In the genomic region with DNA sequence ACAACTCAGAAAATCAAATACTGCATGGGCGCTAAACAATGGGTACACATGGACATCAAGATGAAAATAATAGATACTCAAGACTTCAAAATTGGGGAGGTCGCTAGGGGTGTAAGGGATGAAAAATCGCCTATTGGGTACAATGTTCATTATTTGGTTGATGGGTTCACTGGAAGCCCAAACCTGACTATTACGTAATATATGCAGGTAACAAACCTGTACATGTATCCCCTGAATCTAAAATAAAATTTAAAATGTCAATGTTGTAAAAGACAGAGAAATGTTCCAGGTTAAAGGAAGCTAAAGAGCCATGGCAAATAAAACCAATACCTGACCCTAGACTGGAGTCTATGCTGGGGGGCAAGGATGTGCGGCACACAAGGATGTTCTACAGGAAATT, we compare ENCODE assay signal across 39 cellular contexts.
"Had no signal": no experiment of that assay in that cellular context is flagged by ENCODE, and none has a peak within 500 bp of the region (broad histone marks: within the 10 kb centered on the region; RNA-seq: fewer than 3 reads in every experiment).

No MANE protein-coding gene starts in this region.

- H3K4me3 ChIP-seq: adrenal gland, ascending aorta, body of pancreas, breast epithelium, cardiac muscle cell had no signal

- H3K27ac Mint-ChIP-seq: activated naive CD4-positive, alpha-beta T cell treated with anti-CD3 and anti-CD28 coated beads for 36 hours; activated naive CD4-positive, alpha-beta T cell treated with anti-CD3 and anti-CD28 coated beads, Interleukin-2, amount 10 ng/mL, durations not matched to agents 7 days and 5 days; activated naive CD4-positive, alpha-beta T cell treated with anti-CD3 and anti-CD28 coated beads, Interleukin-2, amount 50 U/mL, for 24 hours; activated naive CD4-positive, alpha-beta T cell treated with anti-CD3 and anti-CD28 coated beads, Interleukin-2, amount 50 U/mL, for 72 hours; activated naive CD8-positive, alpha-beta T cell; activated naive CD8-positive, alpha-beta T cell treated with anti-CD3 and anti-CD28 coated beads for 36 hours; activated naive CD8-positive, alpha-beta T cell treated with anti-CD3 and anti-CD28 coated beads, Interleukin-2, amount 10 ng/mL, durations not matched to agents 7 days and 5 days; activated naive CD8-positive, alpha-beta T cell treated with anti-CD3 and anti-CD28 coated beads, Interleukin-2, amount 50 U/mL, for 24 hours; activated T-cell treated with anti-CD3 and anti-CD28 coated beads, Interleukin-2, amount 50 U/mL, for 24 hours; activated T-cell treated with anti-CD3 and anti-CD28 coated beads, Interleukin-2, amount 50 U/mL, for 72 hours; activated T-helper 1 cell treated with anti-CD3 and anti-CD28 coated beads, Interleukin-12 subunit alpha, Interleukin-12 subunit beta, Interleukin-2, Interleukin-4 antibody, amounts not matched to agents 30 ng/mL and 10 ng/mL and 1 ng/mL, durations not matched to agents 14 hours and 24 hours and 36 hours; activated T-helper 17 cell treated with anti-CD3 and anti-CD28 coated beads, Interleukin-2, amount 50 U/mL, for 72 hours; activated T-helper 2 cell treated with anti-CD3 and anti-CD28 coated beads, Interferon-gamma antibody, Interleukin-2, Interleukin-4, amounts not matched to agents 10 μg/mL and 5 μg/mL and 100 μg/mL, durations not matched to agents 14 hours and 24 hours and 36 hours; brain had no signal

- H3K9me3 ChIP-seq: adrenal gland, ascending aorta, body of pancreas, breast epithelium had no signal

- H3K4me1 ChIP-seq: ascending aorta, body of pancreas, breast epithelium had no signal

- H3K4me1 Mint-ChIP-seq: activated naive CD4-positive, alpha-beta T cell treated with anti-CD3 and anti-CD28 coated beads, Interleukin-2, amount 10 ng/mL, durations not matched to agents 7 days and 5 days; activated naive CD4-positive, alpha-beta T cell treated with anti-CD3 and anti-CD28 coated beads, Interleukin-2, amount 50 U/mL, for 24 hours; activated naive CD8-positive, alpha-beta T cell treated with anti-CD3 and anti-CD28 coated beads for 36 hours; activated naive CD8-positive, alpha-beta T cell treated with anti-CD3 and anti-CD28 coated beads, Interleukin-2, amount 10 ng/mL, durations not matched to agents 7 days and 5 days; activated naive CD8-positive, alpha-beta T cell treated with anti-CD3 and anti-CD28 coated beads, Interleukin-2, amount 50 U/mL, for 24 hours; activated T-helper 17 cell treated with anti-CD3 and anti-CD28 coated beads, Interleukin-2, amount 50 U/mL, for 72 hours; brain; central memory CD8-positive, alpha-beta T cell had no signal

- H3K9me3 Mint-ChIP-seq: activated naive CD4-positive, alpha-beta T cell treated with anti-CD3 and anti-CD28 coated beads, Interleukin-2, amount 50 U/mL, for 24 hours; activated naive CD8-positive, alpha-beta T cell treated with anti-CD3 and anti-CD28 coated beads, Interleukin-2, amount 10 ng/mL, durations not matched to agents 7 days and 5 days; activated naive CD8-positive, alpha-beta T cell treated with anti-CD3 and anti-CD28 coated beads, Interleukin-2, amount 50 U/mL, for 24 hours; activated T-cell treated with anti-CD3 and anti-CD28 coated beads, Interleukin-2, amount 50 U/mL, for 4 hours; activated T-helper 1 cell treated with anti-CD3 and anti-CD28 coated beads, Interleukin-12 subunit alpha, Interleukin-12 subunit beta, Interleukin-2, Interleukin-4 antibody, amounts not matched to agents 30 ng/mL and 10 ng/mL and 1 ng/mL, durations not matched to agents 14 hours and 24 hours and 36 hours; activated T-helper 17 cell treated with anti-CD3 and anti-CD28 coated beads, Interleukin-2, amount 50 U/mL, for 72 hours; activated T-helper 2 cell treated with anti-CD3 and anti-CD28 coated beads, Interferon-gamma antibody, Interleukin-2, Interleukin-4, amounts not matched to agents 10 μg/mL and 5 μg/mL and 100 μg/mL, durations not matched to agents 14 hours and 24 hours and 36 hours; central memory CD8-positive, alpha-beta T cell had no signal

- ATAC-seq: activated naive CD4-positive, alpha-beta T cell treated with anti-CD3 and anti-CD28 coated beads, Interleukin-2, amount 50 U/mL, for 72 hours; activated naive CD8-positive, alpha-beta T cell treated with anti-CD3 and anti-CD28 coated beads, Interleukin-2, amount 50 U/mL, for 24 hours; activated T-cell treated with anti-CD3 and anti-CD28 coated beads, Interleukin-2, amount 50 U/mL, for 4 hours; activated T-cell treated with anti-CD3 and anti-CD28 coated beads, Interleukin-2, amount 50 U/mL, for 72 hours; activated T-helper 17 cell treated with anti-CD3 and anti-CD28 coated beads, Interleukin-2, amount 50 U/mL, for 72 hours; body of pancreas had no signal

- H3K4me3 Mint-ChIP-seq: activated naive CD4-positive, alpha-beta T cell treated with anti-CD3 and anti-CD28 coated beads for 36 hours; activated naive CD4-positive, alpha-beta T cell treated with anti-CD3 and anti-CD28 coated beads, Interleukin-2, amount 10 ng/mL, durations not matched to agents 7 days and 5 days; activated naive CD4-positive, alpha-beta T cell treated with anti-CD3 and anti-CD28 coated beads, Interleukin-2, amount 50 U/mL, for 24 hours; activated naive CD8-positive, alpha-beta T cell; activated naive CD8-positive, alpha-beta T cell treated with anti-CD3 and anti-CD28 coated beads for 36 hours; activated naive CD8-positive, alpha-beta T cell treated with anti-CD3 and anti-CD28 coated beads, Interleukin-2, amount 10 ng/mL, durations not matched to agents 7 days and 5 days; activated naive CD8-positive, alpha-beta T cell treated with anti-CD3 and anti-CD28 coated beads, Interleukin-2, amount 50 U/mL, for 24 hours; activated T-cell treated with anti-CD3 and anti-CD28 coated beads, Interleukin-2, amount 50 U/mL, for 24 hours; activated T-cell treated with anti-CD3 and anti-CD28 coated beads, Interleukin-2, amount 50 U/mL, for 4 hours; activated T-cell treated with anti-CD3 and anti-CD28 coated beads, Interleukin-2, amount 50 U/mL, for 72 hours; activated T-helper 1 cell treated with anti-CD3 and anti-CD28 coated beads, Interleukin-12 subunit alpha, Interleukin-12 subunit beta, Interleukin-2, Interleukin-4 antibody, amounts not matched to agents 30 ng/mL and 10 ng/mL and 1 ng/mL, durations not matched to agents 14 hours and 24 hours and 36 hours; activated T-helper 17 cell treated with anti-CD3 and anti-CD28 coated beads, Interleukin-2, amount 50 U/mL, for 72 hours; brain; central memory CD8-positive, alpha-beta T cell had no signal

- DNase-seq: activated effector memory CD4-positive, alpha-beta T cell treated with anti-CD3 and anti-CD28 coated beads, Interleukin-2, amount 50 U/mL, for 16 hours; activated effector memory CD4-positive, alpha-beta T cell treated with Interleukin-2 at 50 U/mL for 16 hours; activated gamma-delta T cell; activated gamma-delta T cell treated with Interleukin-2 at 50 U/mL for 16 hours; activated naive CD4-positive, alpha-beta T cell; activated naive CD4-positive, alpha-beta T cell treated with anti-CD3 and anti-CD28 coated beads for 36 hours; activated naive CD4-positive, alpha-beta T cell treated with anti-CD3 and anti-CD28 coated beads, Interleukin-2, amount 10 ng/mL, durations not matched to agents 7 days and 5 days; activated naive CD4-positive, alpha-beta T cell treated with anti-CD3 and anti-CD28 coated beads, Interleukin-2, amount 50 U/mL, for 16 hours; activated naive CD4-positive, alpha-beta T cell treated with Interleukin-2 at 50 U/mL for 16 hours; activated naive CD8-positive, alpha-beta T cell treated with anti-CD3 and anti-CD28 coated beads for 36 hours; activated naive CD8-positive, alpha-beta T cell treated with anti-CD3 and anti-CD28 coated beads, Interleukin-2, amount 10 ng/mL, durations not matched to agents 7 days and 5 days; activated naive CD8-positive, alpha-beta T cell treated with anti-CD3 and anti-CD28 coated beads, Interleukin-2, amount 50 U/mL, for 24 hours; activated T-cell treated with anti-CD3 and anti-CD28 coated beads, Interleukin-2, amount 50 U/mL, for 24 hours; activated T-cell treated with anti-CD3 and anti-CD28 coated beads, Interleukin-2, amount 50 U/mL, for 4 hours; activated T-cell treated with anti-CD3 and anti-CD28 coated beads, Interleukin-2, amount 50 U/mL, for 48 hours; activated T-cell treated with anti-CD3 and anti-CD28 coated beads, Interleukin-2, amount 50 U/mL, for 72 hours; adrenal gland; amniotic stem cell; amygdala; anterior cingulate cortex; aorta; body of pancreas; brain microvascular endothelial cell; caudate nucleus; central memory CD4-positive, alpha-beta T cell; cerebellar nuclear complex had no signal

- H3K36me3 Mint-ChIP-seq: activated naive CD4-positive, alpha-beta T cell treated with anti-CD3 and anti-CD28 coated beads, Interleukin-2, amount 10 ng/mL, durations not matched to agents 7 days and 5 days; activated naive CD4-positive, alpha-beta T cell treated with anti-CD3 and anti-CD28 coated beads, Interleukin-2, amount 50 U/mL, for 24 hours; activated naive CD4-positive, alpha-beta T cell treated with anti-CD3 and anti-CD28 coated beads, Interleukin-2, amount 50 U/mL, for 72 hours; activated naive CD8-positive, alpha-beta T cell; activated naive CD8-positive, alpha-beta T cell treated with anti-CD3 and anti-CD28 coated beads for 36 hours; activated naive CD8-positive, alpha-beta T cell treated with anti-CD3 and anti-CD28 coated beads, Interleukin-2, amount 10 ng/mL, durations not matched to agents 7 days and 5 days; brain had no signal

- H3K36me3 ChIP-seq: adrenal gland, ascending aorta, brain microvascular endothelial cell, breast epithelium, cardiac muscle cell had no signal

- FAIRE-seq: astrocyte, bronchial epithelial cell had no signal

- H3K27ac ChIP-seq: ascending aorta, body of pancreas, brain microvascular endothelial cell, breast epithelium, cardiac muscle cell had no signal

- H3K27me3 Mint-ChIP-seq: activated naive CD4-positive, alpha-beta T cell treated with anti-CD3 and anti-CD28 coated beads, Interleukin-2, amount 10 ng/mL, durations not matched to agents 7 days and 5 days; activated naive CD8-positive, alpha-beta T cell treated with anti-CD3 and anti-CD28 coated beads, Interleukin-2, amount 50 U/mL, for 24 hours had no signal

- H3K27me3 ChIP-seq: adrenal gland, ascending aorta, body of pancreas, brain microvascular endothelial cell, breast epithelium had no signal
